13 cellular contexts compared by ENCODE assay signal in genomic region chr2:239178954-239179353, GRCh38.
"Had no signal": no experiment of that assay in that cellular context is flagged by ENCODE, and none has a peak within 500 bp of the region (broad histone marks: within the 10 kb centered on the region; RNA-seq: fewer than 3 reads in every experiment).

No MANE protein-coding gene starts in this region.

- H3K27ac ChIP-seq: gastroesophageal sphincter, neutrophil, psoas muscle, tibial nerve had no signal

- H3K4me1 ChIP-seq: psoas muscle, tibial nerve had no signal

- H3K27ac Mint-ChIP-seq: effector memory CD8-positive, alpha-beta T cell; naive thymus-derived CD4-positive, alpha-beta T cell; T-helper 1 cell treated with Interleukin-12 subunit alpha and Interleukin-12 subunit beta and Interleukin-4 antibody, amounts not matched to agents 30 μg/mL and 1 μg/mL, for 36 hours had no signal

- H3K27me3 ChIP-seq: gastroesophageal sphincter, neutrophil, tibial nerve had no signal

- H3K9me3 ChIP-seq: neutrophil, psoas muscle had no signal

- H3K4me3 Mint-ChIP-seq: effector memory CD8-positive, alpha-beta T cell; naive thymus-derived CD4-positive, alpha-beta T cell; T-helper 1 cell treated with Interleukin-12 subunit alpha and Interleukin-12 subunit beta and Interleukin-4 antibody, amounts not matched to agents 30 μg/mL and 1 μg/mL, for 36 hours had no signal

- ATAC-seq: effector memory CD8-positive, alpha-beta T cell; gastroesophageal sphincter; naive thymus-derived CD4-positive, alpha-beta T cell had no signal

- H3K4me3 ChIP-seq: gastroesophageal sphincter, lung, psoas muscle, tibial nerve had no signal

- DNase-seq: activated CD4-positive, CD25-positive, alpha-beta regulatory T cell; activated naive CD4-positive, alpha-beta T cell treated with Interleukin-2 at 50 U/mL for 16 hours; activated T-cell treated with anti-CD3 and anti-CD28 coated beads, Interleukin-2, amount 50 U/mL, for 48 hours; central memory CD4-positive, alpha-beta T cell; cortex of kidney; effector memory CD8-positive, alpha-beta T cell; naive thymus-derived CD4-positive, alpha-beta T cell had no signal

- H3K27me3 Mint-ChIP-seq: effector memory CD8-positive, alpha-beta T cell; naive thymus-derived CD4-positive, alpha-beta T cell had no signal
